8 cellular contexts compared by ENCODE assay signal in genomic region chr3:100709840-100710235, GRCh38. TPM values are rescaled to one million over a fixed set of nuclear protein-coding genes. Genes with fewer than 3 reads are reported as not detected.
DNase-seq lines count a peak whose midpoint lies in the region; ATAC-seq, FAIRE-seq and TF ChIP-seq lines count a peak whose summit lies in the region.

No MANE protein-coding gene starts in this region.

- H3K27ac ChIP-seq in caudate nucleus (ENCODE audit: low read depth, low read length): peak overlapping the region; percentile 80
- peak overlapping the region; percentile 93 to 94 for H3K27ac ChIP-seq in kidney (ENCODE audit: low read depth in 2 of 2, low read length in 2 of 2)

- peaks cover 29% of the 10 kb centered on the region for H3K36me3 Mint-ChIP-seq in T-helper 2 cell treated with Interferon-gamma antibody and Interleukin-4, amounts not matched to agents 5 μg/mL and 100 μg/mL, for 36 hours (ENCODE audit: low read depth)

- FAIRE-seq in D721Med (lab: Jason Lieb, UNC) (no peak), kidney (lab: Jason Lieb, UNC) (no peak), GM19239 (lab: Jason Lieb, UNC) (no peak)

- H3K4me1 ChIP-seq in kidney (ENCODE audit: control insufficient read depth in 1 of 2, insufficient read depth in 1 of 2, low read depth in 1 of 2, low read length in 2 of 2): peaks cover 0 to 5% of the 10 kb centered on the region in 2 donors

- peaks cover 34% of the 10 kb centered on the region for H3K4me1 Mint-ChIP-seq in T-helper 2 cell treated with Interferon-gamma antibody and Interleukin-4, amounts not matched to agents 5 μg/mL and 100 μg/mL, for 36 hours (ENCODE audit: low read depth)

- peak overlapping the region; percentile 89 to 93 for H3K4me3 ChIP-seq in kidney (ENCODE audit: low read length in 2 of 2)

- no peaks in the 10 kb centered on the region for H3K9me3 ChIP-seq in kidney (ENCODE audit: control insufficient read depth in 1 of 2, low read length in 2 of 2)

- peak overlapping the region; percentile 81 for H3K27ac Mint-ChIP-seq in T-helper 2 cell treated with Interferon-gamma antibody and Interleukin-4, amounts not matched to agents 5 μg/mL and 100 μg/mL, for 36 hours

- H3K36me3 ChIP-seq in kidney (ENCODE audit: control insufficient read depth in 1 of 2, insufficient read depth in 2 of 2, low read length in 2 of 2): no peaks in the 10 kb centered on the region

- TF ChIP-seq CTCF in D721Med (IDR thresholded peaks at IDR 0.05; ENCODE audit: insufficient read depth, missing control alignments) (peak; percentile 13), kidney (IDR thresholded peaks at IDR 0.05; ENCODE audit: borderline replicate concordance, extremely low read depth, insufficient read depth) (no peak)

- no peak for ATAC-seq in HG03565 (IDR thresholded peaks at IDR 0.05; ENCODE audit: unreplicated experiment)

- H3K4me3 Mint-ChIP-seq in T-helper 2 cell treated with Interferon-gamma antibody and Interleukin-4, amounts not matched to agents 5 μg/mL and 100 μg/mL, for 36 hours: peak overlapping the region; percentile 86

- H3K27me3 Mint-ChIP-seq in T-helper 2 cell treated with Interferon-gamma antibody and Interleukin-4, amounts not matched to agents 5 μg/mL and 100 μg/mL, for 36 hours (ENCODE audit: low read depth): no peaks in the 10 kb centered on the region

- intact Hi-C loops in kidney (cut with DNase I): no loop called here

- no peak for DNase-seq in D721Med (ENCODE audit: insufficient read length, low spot score)
- DNase-seq in HT1080 (ENCODE audit: low read depth): peak; percentile 23
- no peak for DNase-seq in T-helper 2 cell treated with Interferon-gamma antibody and Interleukin-4, amounts not matched to agents 5 μg/mL and 100 μg/mL, for 36 hours (ENCODE audit: low spot score)
- peak in 22 of 61 donors; percentile 3 to 67 (median 30) for DNase-seq in caudate nucleus (lab: John Stamatoyannopoulos, UW)
- DNase-seq in kidney: peak; percentile 87
- peak; percentile 36 for DNase-seq in stimulated activated CD4-positive, alpha-beta T cell treated with anti-CD3 and anti-CD28 coated beads, Interleukin-15, amount 100 ng/mL, for 24 hours
- DNase-seq in GM19239 (ENCODE audit: insufficient read length, low spot score): no peak

- peaks cover 11% of the 10 kb centered on the region for H3K9me3 Mint-ChIP-seq in T-helper 2 cell treated with Interferon-gamma antibody and Interleukin-4, amounts not matched to agents 5 μg/mL and 100 μg/mL, for 36 hours

- peak overlapping the region; percentile 79 to 89 for H3K9ac ChIP-seq in kidney (ENCODE audit: low read length in 2 of 2)

RNA-seq across cellular contexts. Expression of gene TFG, which starts 0.5 kb away (rescaled TPM):
- 59.5 and 105 TPM in 2 replicates for total RNA-seq in HT1080 (2014; rRNA removed; shearing (Covaris generic))
- 160 and 177 TPM in 2 replicates for polyA plus RNA-seq in HT1080 (2015; cell fraction: cytosol; rRNA removed)
- 220 and 223 TPM in 2 replicates for polyA plus RNA-seq in HT1080 (2015; cell fraction: nucleus; rRNA removed)
- 84.8 TPM for total RNA-seq in kidney
- polyA plus RNA-seq in kidney (ENCODE audit: insufficient read depth, low read depth, low replicate concordance): 86.2 TPM

Comparison
In these comparisons a context has a peak if more than half of its experiments do, and no peak if none do; other contexts are left out.
1. DNase-seq: peak in HT1080 (single experiment), kidney (single experiment) and stimulated activated CD4-positive, alpha-beta T cell treated with anti-CD3 and anti-CD28 coated beads, Interleukin-15, amount 100 ng/mL, for 24 hours (single experiment); none in D721Med (single experiment), T-helper 2 cell treated with Interferon-gamma antibody and Interleukin-4, amounts not matched to agents 5 μg/mL and 100 μg/mL, for 36 hours (single experiment) and GM19239 (single experiment).